ENCODE assay signal across 8 cellular contexts in genomic region chr2:99559075-99559662, GRCh38.
DNase-seq lines count a peak whose midpoint lies in the region; ATAC-seq and TF ChIP-seq lines count a peak whose summit lies in the region.

No MANE protein-coding gene starts in this region.

- H3K27ac ChIP-seq in GM23248 (no peak overlapping the region), SK-N-MC (no peak overlapping the region), gastroesophageal sphincter (no peak overlapping the region), ovary (no peak overlapping the region), tibial artery (no peak overlapping the region)

- H3K9me3 Mint-ChIP-seq in Caco-2 (ENCODE audit: unreplicated experiment) = no peaks in the 10 kb centered on the region

- in situ Hi-C loops in GM23248 (cut with MboI) = loop anchor here (10.0 to 25.0 kb wide), 2 partner anchors 696 to 828 kb away; no protein-coding TSS in a partner anchor

- TF ChIP-seq POLR2A in NB4 (IDR thresholded peaks at IDR 0.05; ENCODE audit: extremely low read depth, insufficient read length) (no peak), gastroesophageal sphincter (IDR thresholded peaks at IDR 0.05) (no peak), ovary (IDR thresholded peaks at IDR 0.05) (no peak)

- peak; percentile 87 for ATAC-seq in gastroesophageal sphincter

- H3K36me3 ChIP-seq in Caco-2 (ENCODE audit: control insufficient read depth, insufficient read depth, low read length) (no peaks in the 10 kb centered on the region), GM23248 (ENCODE audit: low read depth) (no peaks in the 10 kb centered on the region), SK-N-MC (ENCODE audit: insufficient read depth, low read length) (no peaks in the 10 kb centered on the region), gastroesophageal sphincter (peaks cover 0 to 29% of the 10 kb centered on the region in 2 donors), ovary (no peaks in the 10 kb centered on the region), tibial artery (peaks cover 3 to 11% (median 5%) of the 10 kb centered on the region in 3 donors)

- BruUV-seq in Caco-2 (replicated peaks; lab: Mats Ljungman, UMichigan) = no TSS peak

- H3K27me3 ChIP-seq in Caco-2 (replicated peaks; ENCODE audit: control insufficient read depth, insufficient read depth, low read length) (no peaks in the 10 kb centered on the region), GM23248 (replicated peaks; ENCODE audit: insufficient read depth) (no peaks in the 10 kb centered on the region; the same call in 1 of the 2 replicates), gastroesophageal sphincter (no peaks in the 10 kb centered on the region), ovary (no peaks in the 10 kb centered on the region), tibial artery (no peaks in the 10 kb centered on the region)

- H3K9me2 ChIP-seq in GM23248 (ENCODE audit: insufficient read depth) = no peaks in the 10 kb centered on the region

- H3K9me3 ChIP-seq in Caco-2 = no peaks in the 10 kb centered on the region
- H3K9me3 ChIP-seq in GM23248 (ENCODE audit: low read depth) = no peaks in the 10 kb centered on the region
- H3K9me3 ChIP-seq in SK-N-MC (ENCODE audit: low read depth, low read length) = no peaks in the 10 kb centered on the region
- H3K9me3 ChIP-seq in gastroesophageal sphincter = no peaks in the 10 kb centered on the region
- no peaks in the 10 kb centered on the region for H3K9me3 ChIP-seq in ovary
- H3K9me3 ChIP-seq in tibial artery = no peaks in the 10 kb centered on the region

- 4% methylated on average over 17 of the region's 17 CpGs for WGBS in GM23248 (ENCODE audit: low coverage in 1 of 2, low lambda C conversion rate in 2 of 2, missing lambda C conversion rate in 2 of 2), 2 experiments
- WGBS in gastroesophageal sphincter (ENCODE audit: low coverage in 1 of 2), 2 donors = 6 to 8% methylated on average over 4 to 17 of the region's 17 CpGs
- 5 to 7% (median 6%) methylated on average over 17 of the region's 17 CpGs for WGBS in ovary, 3 donors

- H3K4me1 Mint-ChIP-seq in Caco-2 (ENCODE audit: low read depth, unreplicated experiment) = no peaks in the 10 kb centered on the region

- H4K20me1 ChIP-seq in GM23248 (ENCODE audit: insufficient read depth) = no peaks in the 10 kb centered on the region

- peaks cover 14% of the 10 kb centered on the region for H3K27me3 Mint-ChIP-seq in Caco-2 (ENCODE audit: insufficient read depth, unreplicated experiment)

- H3K4me3 Mint-ChIP-seq in Caco-2 (ENCODE audit: unreplicated experiment) = no peak overlapping the region

- H3K4me1 ChIP-seq in Caco-2 (no peaks in the 10 kb centered on the region), GM23248 (ENCODE audit: insufficient read depth) (no peaks in the 10 kb centered on the region), gastroesophageal sphincter (peaks cover 0 to 5% (median 0%) of the 10 kb centered on the region in 3 donors), ovary (ENCODE audit: insufficient read depth) (no peaks in the 10 kb centered on the region), tibial artery (no peaks in the 10 kb centered on the region)

- TF ChIP-seq EP300 in gastroesophageal sphincter (IDR thresholded peaks at IDR 0.05) (no peak), ovary (IDR thresholded peaks at IDR 0.05) (no peak)

- 0 out of 2 replicates have a peak, but pooled peaks cover 5% of the 10 kb centered on the region for H3F3A ChIP-seq in GM23248 (ENCODE audit: insufficient read depth)

- TF ChIP-seq CTCF in Caco-2 (IDR thresholded peaks at IDR 0.05; ENCODE audit: insufficient read depth in 1 of 2, low read depth in 1 of 2, low read length in 1 of 2, severe bottlenecking in 1 of 2, unreplicated experiment in 1 of 2) (peak; percentile 96 to 98), NB4 (IDR thresholded peaks at IDR 0.05; ENCODE audit: low read depth, low read length) (peak; percentile 89), gastroesophageal sphincter (IDR thresholded peaks at IDR 0.05) (peak; percentile 97 to 98 (median 97)), ovary (IDR thresholded peaks at IDR 0.05) (peak; percentile 90 to 96 (median 96)), tibial artery (IDR thresholded peaks at IDR 0.05) (peak; percentile 98 to 99)

- intact Hi-C loops in Caco-2 (cut with micrococcal nuclease; ENCODE audit: unreplicated experiment) (loop anchor here (1.0 to 10.0 kb wide), 5 partner anchors 56 to 701 kb away; no protein-coding TSS in a partner anchor), ovary (cut with DNase I) (loop anchor here (5.0 to 10.0 kb wide), 3 partner anchors 698 to 836 kb away; no protein-coding TSS in a partner anchor), tibial artery (cut with DNase I; ENCODE audit: low total_unique reads) (loop anchor here (5.0 kb wide), 2 partner anchors 683 to 703 kb away; no protein-coding TSS in a partner anchor)

- no peaks in the 10 kb centered on the region for H3K36me3 Mint-ChIP-seq in Caco-2 (ENCODE audit: insufficient read depth, unreplicated experiment)

- H3K79me2 ChIP-seq in GM23248 (ENCODE audit: insufficient read depth) = no peaks in the 10 kb centered on the region

- CTCF ChIA-PET in Caco-2 (lab: Charles Lee) = interaction anchor here (0.6 to 1.7 kb wide), 17 partner anchors 13 to 1896 kb away, joined by 3 to 32 read pairs (median 3); partner anchors contain the start of genes ACTR1B and REV1

- DNase-seq in Caco-2 (peak; percentile 79 to 84), GM23248 (peak; percentile 82), NB4 (ENCODE audit: low read depth) (peak; percentile 84), SK-N-MC (ENCODE audit: low read depth, low spot score) (peak; percentile 6), ovary (peak; percentile 77 to 92 (median 89)), tibial artery (peak; percentile 85 to 88)
- DNase-seq in activated gamma-delta T cell treated with anti-CD3 and anti-CD28 coated beads, Interleukin-2, amount 50 U/mL, for 16 hours (ENCODE audit: low read depth) = peak; percentile 82

- H3K4me3 ChIP-seq in Caco-2 (ENCODE audit: low read depth, low read length) = no peak overlapping the region
- no peak overlapping the region for H3K4me3 ChIP-seq in GM23248
- no peak overlapping the region for H3K4me3 ChIP-seq in NB4 (ENCODE audit: low read depth, low read length)
- H3K4me3 ChIP-seq in SK-N-MC = no peak overlapping the region
- H3K4me3 ChIP-seq in gastroesophageal sphincter = no peak overlapping the region
- no peak overlapping the region for H3K4me3 ChIP-seq in ovary
- H3K4me3 ChIP-seq in tibial artery = no peak overlapping the region

- H3K9ac ChIP-seq in GM23248 (no peak overlapping the region), SK-N-MC (ENCODE audit: insufficient read length) (no peak overlapping the region)

- no peak overlapping the region for H3K27ac Mint-ChIP-seq in Caco-2 (ENCODE audit: unreplicated experiment)

- no peak overlapping the region for H3K4me2 ChIP-seq in GM23248 (ENCODE audit: unreplicated experiment)

- no peak overlapping the region for H2AFZ ChIP-seq in GM23248

- POLR2A ChIA-PET in Caco-2 (lab: Charles Lee) = no interaction called here

Comparison
In these comparisons a context has a peak if more than half of its experiments do, and no peak if none do; other contexts are left out.
1. DNase-seq: peak in every context shown above with its lines; median percentile 89 in ovary; 86 in tibial artery; 84 in NB4; 82 in GM23248; 82 in activated gamma-delta T cell treated with anti-CD3 and anti-CD28 coated beads, Interleukin-2, amount 50 U/mL, for 16 hours; 82 in Caco-2; 6 in SK-N-MC.